In the genomic region with DNA sequence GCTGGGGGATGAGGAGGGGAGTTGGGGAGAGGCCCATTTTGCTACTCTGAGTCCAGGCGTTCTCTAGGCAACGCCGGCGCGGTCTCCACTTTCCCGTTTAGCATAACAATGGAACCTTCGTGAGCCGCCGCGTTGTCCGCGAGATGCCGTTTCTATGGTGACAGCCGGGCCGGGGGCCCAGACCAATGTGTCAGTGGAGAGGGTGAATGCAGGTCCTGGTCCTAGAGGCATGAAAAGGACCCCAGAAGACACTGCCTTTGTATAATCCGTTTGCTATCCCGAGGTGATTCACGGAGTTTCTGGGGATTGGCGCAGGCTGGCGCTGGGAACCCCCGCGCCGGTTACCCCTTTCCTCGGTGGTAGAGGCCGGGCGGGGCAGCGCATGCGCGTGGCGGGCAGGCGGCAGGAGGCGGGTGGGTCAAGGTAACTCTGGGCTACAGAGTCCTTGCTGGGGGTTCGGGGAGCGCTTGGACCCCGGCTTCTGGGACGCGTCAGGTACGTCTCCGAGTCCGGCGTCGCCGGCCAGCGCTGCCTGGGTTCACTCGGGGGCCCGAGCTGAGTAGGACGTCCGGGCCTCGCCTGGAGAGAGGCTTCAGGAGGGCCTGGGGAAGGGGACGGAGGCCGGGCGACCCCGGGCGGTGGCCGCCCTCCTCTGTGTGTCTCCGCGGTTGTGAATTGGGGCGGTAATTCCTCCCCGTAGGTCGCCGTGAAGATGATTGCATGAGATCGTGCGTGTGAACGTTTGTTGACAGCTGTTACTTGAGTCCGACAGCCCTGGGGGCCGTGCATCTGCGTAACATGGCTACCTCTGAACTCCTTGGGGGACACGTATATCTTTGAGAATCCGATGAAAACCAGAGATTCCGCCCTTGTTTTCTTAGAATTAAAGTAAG, we compare ENCODE assay signal across 1 cellular context.
TF ChIP-seq lines count a peak whose summit lies in the region.

A gene (plus strand): TSS at position 383 of the 893 bp plus-strand sequence. CDS start 11,417 bp downstream, outside the sequence.
A gene (minus strand): TSS at position 137 of the 893 bp plus-strand sequence. CDS start 6,224 bp downstream, outside the sequence.

TF ChIP-seq in endothelial cell of umbilical vein, 7 proteins besides CTCF, POLR2A, EP300 and RAD21:
- TF ChIP-seq EZH2 (IDR thresholded peaks at IDR 0.05; ENCODE audit: borderline replicate concordance, low read depth, low read length, severe bottlenecking): no peak
- no peak for TF ChIP-seq MYC (IDR thresholded peaks at IDR 0.05; ENCODE audit: low read depth, low read length)
- TF ChIP-seq POLR2AphosphoS5 (IDR thresholded peaks at IDR 0.05; ENCODE audit: insufficient read depth, low read depth, low read length): peak; percentile 63
- no peak for TF ChIP-seq FOS (IDR thresholded peaks at IDR 0.05; ENCODE audit: borderline replicate concordance, insufficient read depth, low read length)
- TF ChIP-seq, protein P1, sequence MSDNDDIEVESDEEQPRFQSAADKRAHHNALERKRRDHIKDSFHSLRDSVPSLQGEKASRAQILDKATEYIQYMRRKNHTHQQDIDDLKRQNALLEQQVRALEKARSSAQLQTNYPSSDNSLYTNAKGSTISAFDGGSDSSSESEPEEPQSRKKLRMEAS (IDR thresholded peaks at IDR 0.05; ENCODE audit: insufficient read depth, insufficient read length): peak; percentile 17
- TF ChIP-seq GATA2 (IDR thresholded peaks at IDR 0.05; ENCODE audit: insufficient read depth, insufficient read length, low read depth, low read length): no peak
- no peak for TF ChIP-seq JUN (IDR thresholded peaks at IDR 0.05; ENCODE audit: borderline replicate concordance, insufficient read depth, insufficient read length, low read depth)
